In genomic region chr15:29270169-29270955, GRCh38 we compare ENCODE assay signal across 8 cellular contexts. TPM values are rescaled to one million over a fixed set of nuclear protein-coding genes. Genes with fewer than 3 reads are reported as not detected.
DNase-seq lines count a peak whose midpoint lies in the region; ATAC-seq and TF ChIP-seq lines count a peak whose summit lies in the region.

No MANE protein-coding gene starts in this region.

- WGBS in psoas muscle, 3 donors = 1 to 3% (median 1%) methylated on average over 8 of the region's 8 CpGs

- H3K36me3 Mint-ChIP-seq in activated CD4-positive, alpha-beta memory T cell treated with anti-CD3 and anti-CD28 coated beads, Interleukin-2, amount 10 ng/mL, durations not matched to agents 7 days and 5 days (ENCODE audit: low read depth) = peaks cover 6% of the 10 kb centered on the region

- no peak for TF ChIP-seq CTCF in HL-60 (IDR thresholded peaks at IDR 0.05; ENCODE audit: insufficient read depth, low read length)
- no peak for TF ChIP-seq CTCF in fibroblast of villous mesenchyme (IDR thresholded peaks at IDR 0.05; ENCODE audit: insufficient read depth, low read depth, low read length)
- no peak for TF ChIP-seq CTCF in psoas muscle (IDR thresholded peaks at IDR 0.05)

- H3K9me3 Mint-ChIP-seq in activated CD4-positive, alpha-beta memory T cell treated with anti-CD3 and anti-CD28 coated beads, Interleukin-2, amount 10 ng/mL, durations not matched to agents 7 days and 5 days = no peaks in the 10 kb centered on the region

- DNase-seq in GM03348 (ENCODE audit: low spot score) (peak; percentile 33), HL-60 (ENCODE audit: low read depth in 1 of 2, low spot score in 1 of 2) (peak in 1 of 2 experiments; percentile 41), fibroblast of villous mesenchyme (ENCODE audit: low read depth) (peak; percentile 38), psoas muscle (no peak), DMS79 treated with DMSO at 0.1 percent for 48 hours (lab: John Stamatoyannopoulos, UW) (no peak), NCI-H524 (lab: John Stamatoyannopoulos, UW) (no peak)
- DNase-seq in activated CD4-positive, alpha-beta memory T cell treated with anti-CD3 and anti-CD28 coated beads, Interleukin-2, amount 10 ng/mL, durations not matched to agents 7 days and 5 days = peak; percentile 32

- peak overlapping the region; percentile 88 for H3K4me3 Mint-ChIP-seq in activated CD4-positive, alpha-beta memory T cell treated with anti-CD3 and anti-CD28 coated beads, Interleukin-2, amount 10 ng/mL, durations not matched to agents 7 days and 5 days

- H3K4me1 ChIP-seq in psoas muscle = peaks cover 23% of the 10 kb centered on the region

- H3K9me3 ChIP-seq in psoas muscle = no peaks in the 10 kb centered on the region

- H3K27me3 Mint-ChIP-seq in activated CD4-positive, alpha-beta memory T cell treated with anti-CD3 and anti-CD28 coated beads, Interleukin-2, amount 10 ng/mL, durations not matched to agents 7 days and 5 days = no peaks in the 10 kb centered on the region

- POLR2A ChIA-PET in activated CD4-positive, alpha-beta memory T cell treated with anti-CD3 and anti-CD28 coated beads, Interleukin-2, amount 10 ng/mL, durations not matched to agents 7 days and 5 days (lab: Charles Lee) = no interaction called here

- H3K27ac ChIP-seq in HL-60 (replicated peaks) (peak overlapping the region; percentile 76), psoas muscle (peak overlapping the region; percentile 94)

- CTCF ChIA-PET in activated CD4-positive, alpha-beta memory T cell treated with anti-CD3 and anti-CD28 coated beads, Interleukin-2, amount 10 ng/mL, durations not matched to agents 7 days and 5 days (lab: Charles Lee) = interaction anchor here (1.0 kb wide), 1 partner anchor 168 kb away, joined by 6 read pairs; no protein-coding TSS in a partner anchor

- ATAC-seq in GM21381 (IDR thresholded peaks at IDR 0.05; ENCODE audit: unreplicated experiment) = peak; percentile 21
- ATAC-seq in psoas muscle = no peak

- H3K36me3 ChIP-seq in psoas muscle (ENCODE audit: insufficient read depth in 1 of 2, low read depth in 1 of 2) = no peaks in the 10 kb centered on the region

- intact Hi-C loops in psoas muscle (cut with DNase I) = loop anchor here in 1 of 2 donors (10.0 kb wide), 1 partner anchor 126 kb away; no protein-coding TSS in a partner anchor

- H3K4me1 Mint-ChIP-seq in activated CD4-positive, alpha-beta memory T cell treated with anti-CD3 and anti-CD28 coated beads, Interleukin-2, amount 10 ng/mL, durations not matched to agents 7 days and 5 days = peaks cover 39% of the 10 kb centered on the region

- no peaks in the 10 kb centered on the region for H3K27me3 ChIP-seq in HL-60 (ENCODE audit: insufficient read depth, poor library complexity, severe bottlenecking)
- no peaks in the 10 kb centered on the region for H3K27me3 ChIP-seq in psoas muscle (ENCODE audit: insufficient read depth in 3 of 3, low read length in 2 of 3)

- H3K4me3 ChIP-seq in HL-60 (replicated peaks; ENCODE audit: insufficient read depth, low read length) (peak overlapping the region; percentile 69), fibroblast of villous mesenchyme (ENCODE audit: low read depth, low read length) (peak overlapping the region; percentile 83), psoas muscle (peak overlapping the region; percentile 95)

- peak overlapping the region; percentile 96 for H3K27ac Mint-ChIP-seq in activated CD4-positive, alpha-beta memory T cell treated with anti-CD3 and anti-CD28 coated beads, Interleukin-2, amount 10 ng/mL, durations not matched to agents 7 days and 5 days

RNA-seq across cellular contexts. Expression of gene NSMCE3, which starts 0.7 kb away (rescaled TPM):
- total RNA-seq in activated CD4-positive, alpha-beta memory T cell treated with anti-CD3 and anti-CD28 coated beads, Interleukin-2, amount 10 ng/mL, durations not matched to agents 7 days and 5 days = 10 to 100 TPM; 11.1 to 11.2 TPM
- total RNA-seq in fibroblast of villous mesenchyme (9.3 and 9.9 TPM in 2 replicates), psoas muscle (1 to 10 TPM; 4.6 to 6.5 (median 5.9) TPM)
- polyA plus RNA-seq in psoas muscle = 1 to 10 TPM; 5.3 to 6.4 (median 5.5) TPM

Comparison
In these comparisons a context has a peak if more than half of its experiments do, and no peak if none do; other contexts are left out.
1. DNase-seq: peak in GM03348 (single experiment), activated CD4-positive, alpha-beta memory T cell treated with anti-CD3 and anti-CD28 coated beads, Interleukin-2, amount 10 ng/mL, durations not matched to agents 7 days and 5 days (single experiment) and fibroblast of villous mesenchyme (single experiment); none in psoas muscle (0 of 2), DMS79 treated with DMSO at 0.1 percent for 48 hours (single experiment) and NCI-H524 (0 of 2).
2. Peak in every context shown above with its lines, with median percentiles within 50 percentile points of each other: H3K4me3 ChIP-seq.